1 cellular context compared by ENCODE assay signal in genomic region chr4:139809207-139810157, GRCh38.
TF ChIP-seq lines count a peak whose summit lies in the region.

No MANE protein-coding gene starts in this region.

TF ChIP-seq in GM23338, 12 proteins besides CTCF, POLR2A, EP300 and RAD21 (continued from another document):
- TF ChIP-seq REST (IDR thresholded peaks at IDR 0.05; ENCODE audit: unreplicated experiment) = no peak
- no peak for TF ChIP-seq ZNF331 (CRISPR knock-in tag; IDR thresholded peaks at IDR 0.05; ENCODE audit: low read depth)
- TF ChIP-seq POLR2AphosphoS5 (IDR thresholded peaks at IDR 0.05; ENCODE audit: low read depth) = no peak
- TF ChIP-seq CREB1 (CRISPR knock-in tag; IDR thresholded peaks at IDR 0.05; ENCODE audit: low read depth) = no peak
- TF ChIP-seq EZH2 (IDR thresholded peaks at IDR 0.05; ENCODE audit: low read depth, unreplicated experiment) = no peak
